25 cellular contexts compared by ENCODE assay signal in genomic region chr3:24013843-24014242, GRCh38.
A peak's percentile ranks its signal among the peaks of the same experiment; 100 is the strongest.
DNase-seq lines count a peak whose midpoint lies in the region; ATAC-seq and FAIRE-seq lines count a peak whose summit lies in the region.
"Had no signal": no experiment of that assay in that cellular context is flagged by ENCODE, and none has a peak within 500 bp of the region (broad histone marks: within the 10 kb centered on the region; RNA-seq: fewer than 3 reads in every experiment).

No MANE protein-coding gene starts in this region.

- no CpG with 5 or more reads among the region's 2 CpGs for WGBS in mesenchymal stem cell

- no peaks in the 10 kb centered on the region for H3K9me3 ChIP-seq in mesenchymal stem cell (ENCODE audit: control insufficient read depth, low read length)
- H3K9me3 ChIP-seq: BE2C had no signal

- H3K23ac ChIP-seq in mesenchymal stem cell (ENCODE audit: low read length in 2 of 2): no peak overlapping the region

- no peak overlapping the region for H4K8ac ChIP-seq in mesenchymal stem cell (ENCODE audit: low read length)

- H3K4me3 ChIP-seq in mesenchymal stem cell (ENCODE audit: insufficient read depth in 1 of 2, low read depth in 1 of 2, low read length in 2 of 2): no peak overlapping the region
- H3K4me3 ChIP-seq: BLaER1, GM12878 had no signal

- no peak for FAIRE-seq in HTR-8/SVneo (lab: Jason Lieb, UNC)
- FAIRE-seq: A204.1, GM12878, GM12892, GM18507 had no signal

- H2BK5ac ChIP-seq in mesenchymal stem cell (ENCODE audit: low read depth, low read length, poor library complexity, severe bottlenecking): no peak overlapping the region

- no peaks in the 10 kb centered on the region for H3K79me1 ChIP-seq in mesenchymal stem cell (replicated peaks; ENCODE audit: low read length, poor library complexity, severe bottlenecking)

- no peak overlapping the region for H4K91ac ChIP-seq in mesenchymal stem cell (ENCODE audit: low read length)

- ATAC-seq in left ventricle myocardium superior: no peak
- ATAC-seq: GM12878 had no signal

- no peak overlapping the region for H2BK12ac ChIP-seq in mesenchymal stem cell (ENCODE audit: low read length in 2 of 2)

- intact Hi-C loops in left ventricle myocardium superior (cut with micrococcal nuclease): no loop called here

- peaks cover 2% of the 10 kb centered on the region for H3K4me1 ChIP-seq in mesenchymal stem cell (ENCODE audit: control insufficient read depth, insufficient read depth, low read depth, low read length)
- H3K4me1 ChIP-seq: BE2C had no signal

- no peak overlapping the region for H3K14ac ChIP-seq in mesenchymal stem cell (ENCODE audit: low read length in 2 of 2)

- H3K4me2 ChIP-seq in mesenchymal stem cell (ENCODE audit: low read length, poor library complexity, severe bottlenecking): no peak overlapping the region
- H3K4me2 ChIP-seq: BLaER1 had no signal

- no peak overlapping the region for H3K27ac ChIP-seq in mesenchymal stem cell (ENCODE audit: low read length, poor library complexity, severe bottlenecking)
- H3K27ac ChIP-seq: BLaER1 had no signal

- H3K36me3 ChIP-seq in mesenchymal stem cell (ENCODE audit: control insufficient read depth in 1 of 2, insufficient read depth in 2 of 2, low read depth in 1 of 2, low read length in 2 of 2): no peaks in the 10 kb centered on the region
- H3K36me3 ChIP-seq: BE2C, BLaER1 had no signal

- peak; percentile 7 for DNase-seq in HTR-8/SVneo (ENCODE audit: insufficient read length, low spot score)
- peak; percentile 43 for DNase-seq in HuH-7.5 (ENCODE audit: low spot score)
- DNase-seq in mesenchymal stem cell: peak; percentile 22
- DNase-seq in NCI-H1092 (lab: John Stamatoyannopoulos, UW): no peak
- no peak for DNase-seq in left ventricle myocardium superior
- DNase-seq: 8988T; ACHN; BE2C; C1 segment of cervical spinal cord; CD4-positive, alpha-beta memory T cell; CD4-positive, CD25-positive, alpha-beta regulatory T cell; CD8-positive, alpha-beta memory T cell; COR-L47; DMS 273 treated with DMSO at 0.1 percent for 48 hours; DMS153; DMS53; DMS79; DND-41; EL; GDM1 had no signal

- H2AFZ ChIP-seq in mesenchymal stem cell (ENCODE audit: low read depth, low read length): no peak overlapping the region

- no peaks in the 10 kb centered on the region for H3K27me3 ChIP-seq in mesenchymal stem cell (ENCODE audit: control insufficient read depth in 1 of 2, insufficient read depth in 1 of 2, low read length in 2 of 2)
- H3K27me3 ChIP-seq: BE2C, BLaER1 had no signal

- H3K4ac ChIP-seq in mesenchymal stem cell (ENCODE audit: low read depth in 1 of 2, low read length in 2 of 2): no peak overlapping the region

- no peak overlapping the region for H2AK5ac ChIP-seq in mesenchymal stem cell (ENCODE audit: low read length, severe bottlenecking)

- H3K9ac ChIP-seq in mesenchymal stem cell (ENCODE audit: low read length): no peak overlapping the region
- H3K9ac ChIP-seq: BLaER1 had no signal

- H3K18ac ChIP-seq in mesenchymal stem cell (ENCODE audit: low read depth in 1 of 2, low read length in 2 of 2): no peak overlapping the region

- no peak overlapping the region for H2BK120ac ChIP-seq in mesenchymal stem cell (ENCODE audit: low read depth, low read length)

- no peak overlapping the region for H2BK15ac ChIP-seq in mesenchymal stem cell (ENCODE audit: low read depth, poor library complexity, severe bottlenecking)

Comparison
In these comparisons a context has a peak if more than half of its experiments do, and no peak if none do; other contexts are left out.
1. DNase-seq: peak in HTR-8/SVneo (single experiment), HuH-7.5 (single experiment) and mesenchymal stem cell (single experiment); none in NCI-H1092 (single experiment) and left ventricle myocardium superior (single experiment).